ENCODE assay signal across 9 cellular contexts in the genomic region with DNA sequence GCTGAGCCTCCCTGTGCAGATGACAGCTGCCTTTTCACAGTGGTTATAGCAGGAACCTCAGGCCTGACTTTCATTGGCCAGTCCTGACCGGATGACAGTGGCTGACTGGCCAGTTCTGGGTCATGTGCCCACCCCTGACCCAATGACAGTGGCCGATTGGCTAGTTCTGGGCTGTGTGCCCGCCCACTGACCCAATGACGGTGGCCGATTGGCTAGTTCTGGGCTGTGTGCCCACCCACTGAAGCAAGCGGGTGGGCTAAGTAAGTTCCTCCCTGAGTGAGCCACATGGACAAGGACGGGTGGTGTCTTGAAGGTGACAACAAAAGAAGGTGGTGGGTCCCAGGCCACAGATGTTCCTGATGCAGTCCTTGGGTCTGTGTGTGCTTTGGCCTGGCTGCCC. TPM values are rescaled to one million over a fixed set of nuclear protein-coding genes. Genes with fewer than 3 reads are reported as not detected.
DNase-seq lines count a peak whose midpoint lies in the region; ATAC-seq, FAIRE-seq and TF ChIP-seq lines count a peak whose summit lies in the region.
"Had no signal": no experiment of that assay in that cellular context is flagged by ENCODE, and none has a peak within 500 bp of the region (broad histone marks: within the 10 kb centered on the region; RNA-seq: fewer than 3 reads in every experiment).

No MANE protein-coding gene starts in this region.

- H3K4me3 ChIP-seq in osteoblast (ENCODE audit: insufficient read depth, low read length) = no peak overlapping the region

- ATAC-seq in activated CD4-positive, alpha-beta T cell treated with anti-CD3 and anti-CD28 coated beads for 36 hours = peak; percentile 69
- ATAC-seq in GM19035 (IDR thresholded peaks at IDR 0.05; ENCODE audit: unreplicated experiment) = no peak

- H3K4me3 Mint-ChIP-seq in activated CD4-positive, alpha-beta T cell treated with anti-CD3 and anti-CD28 coated beads for 36 hours = no peak overlapping the region
- H3K4me3 Mint-ChIP-seq: CD4-positive, CD25-positive, alpha-beta regulatory T cell had no signal

- FAIRE-seq in urothelium cell line (lab: Jason Lieb, UNC) = no peak

- no peak for TF ChIP-seq CTCF in osteoblast (IDR thresholded peaks at IDR 0.05; ENCODE audit: extremely low read depth, low read depth, low read length)

- intact Hi-C loops in activated CD4-positive, alpha-beta T cell treated with anti-CD3 and anti-CD28 coated beads for 36 hours (cut with DNase I, micrococcal nuclease) = no loop called here

- H3K9me3 Mint-ChIP-seq in activated CD4-positive, alpha-beta T cell treated with anti-CD3 and anti-CD28 coated beads for 36 hours (ENCODE audit: low read depth) = no peaks in the 10 kb centered on the region
- H3K9me3 Mint-ChIP-seq: CD4-positive, CD25-positive, alpha-beta regulatory T cell had no signal

- H3K27me3 Mint-ChIP-seq in activated CD4-positive, alpha-beta T cell treated with anti-CD3 and anti-CD28 coated beads for 36 hours = no peaks in the 10 kb centered on the region
- H3K27me3 Mint-ChIP-seq: CD4-positive, CD25-positive, alpha-beta regulatory T cell had no signal

- no peaks in the 10 kb centered on the region for H3K27me3 ChIP-seq in osteoblast (ENCODE audit: insufficient read depth, low read length)

- CTCF ChIA-PET in activated CD4-positive, alpha-beta T cell treated with anti-CD3 and anti-CD28 coated beads for 36 hours (lab: Charles Lee) = interaction anchor here (0.6 kb wide), 1 partner anchor 96 kb away, joined by 3 read pairs; no protein-coding TSS in a partner anchor

- H3K4me2 ChIP-seq in osteoblast (ENCODE audit: insufficient read depth, low read length) = no peak overlapping the region

- no peak overlapping the region for H3K27ac Mint-ChIP-seq in activated CD4-positive, alpha-beta T cell treated with anti-CD3 and anti-CD28 coated beads for 36 hours

- H4K20me1 ChIP-seq in osteoblast (ENCODE audit: insufficient read depth, low read length) = peaks cover 16% of the 10 kb centered on the region

- H3K9me3 ChIP-seq in osteoblast (ENCODE audit: low read depth, low read length) = no peaks in the 10 kb centered on the region

- POLR2A ChIA-PET in activated CD4-positive, alpha-beta T cell treated with anti-CD3 and anti-CD28 coated beads for 36 hours (lab: Charles Lee) = no interaction called here

- DNase-seq in activated CD4-positive, alpha-beta T cell treated with anti-CD3 and anti-CD28 coated beads for 36 hours = peak; percentile 16
- DNase-seq in activated CD4-positive, alpha-beta T cell treated with anti-CD3 and anti-CD28 coated beads for 1 hour = no peak
- DNase-seq in NCI-H82 (lab: John Stamatoyannopoulos, UW) (peak; percentile 88), epidermal melanocyte (ENCODE audit: insufficient read length, low spot score) (peak; percentile 35), osteoblast (ENCODE audit: insufficient read length, low spot score, missing footprints) (peak; percentile 95), urothelium cell line (ENCODE audit: low spot score) (no peak), OCI-M2 (lab: John Stamatoyannopoulos, UW; ENCODE audit: unreplicated experiment) (no peak)
- DNase-seq: CD4-positive, CD25-positive, alpha-beta regulatory T cell had no signal

- peaks cover 19% of the 10 kb centered on the region for H3K79me2 ChIP-seq in osteoblast (ENCODE audit: insufficient read depth, low read length)

- peaks cover 15% of the 10 kb centered on the region for H3K36me3 ChIP-seq in osteoblast (ENCODE audit: insufficient read depth, low read length)

- H3K36me3 Mint-ChIP-seq in activated CD4-positive, alpha-beta T cell treated with anti-CD3 and anti-CD28 coated beads for 36 hours (ENCODE audit: low read depth) = peaks cover 18% of the 10 kb centered on the region

- H2AFZ ChIP-seq in osteoblast (ENCODE audit: low read length) = no peak overlapping the region

- no peaks in the 10 kb centered on the region for H3K4me1 Mint-ChIP-seq in activated CD4-positive, alpha-beta T cell treated with anti-CD3 and anti-CD28 coated beads for 36 hours

- H3K27ac ChIP-seq in osteoblast (ENCODE audit: low read depth, low read length) = no peak overlapping the region

- no peaks in the 10 kb centered on the region for H3K4me1 ChIP-seq in osteoblast (ENCODE audit: insufficient read depth, low read length)

RNA-seq across cellular contexts. Expression of a gene that starts 9.5 kb away (rescaled TPM):
- total RNA-seq in activated CD4-positive, alpha-beta T cell treated with anti-CD3 and anti-CD28 coated beads for 36 hours = 10 to 100 TPM; 21.1 to 25.9 TPM
- total RNA-seq in osteoblast = 48.6 and 48.9 TPM in 2 replicates

RNA-seq across cellular contexts. Expression of a gene that starts 34.9 kb away (rescaled TPM):
- total RNA-seq in activated CD4-positive, alpha-beta T cell treated with anti-CD3 and anti-CD28 coated beads for 36 hours = under 1 TPM; 0.40 to 0.43 TPM
- 166 and 239 TPM in 2 replicates for total RNA-seq in osteoblast

RNA-seq across cellular contexts. Expression of a gene that starts 39.4 kb away (rescaled TPM):
- total RNA-seq in activated CD4-positive, alpha-beta T cell treated with anti-CD3 and anti-CD28 coated beads for 36 hours = 1 to 10 TPM; 1.2 to 2.0 TPM
- total RNA-seq in osteoblast = 4.7 and 5.1 TPM in 2 replicates

Comparison
In these comparisons a context has a peak if more than half of its experiments do, and no peak if none do; other contexts are left out.
1. DNase-seq: peak in activated CD4-positive, alpha-beta T cell treated with anti-CD3 and anti-CD28 coated beads for 36 hours (single experiment), NCI-H82 (single experiment), epidermal melanocyte (single experiment) and osteoblast (single experiment); none in activated CD4-positive, alpha-beta T cell treated with anti-CD3 and anti-CD28 coated beads for 1 hour (single experiment), urothelium cell line (single experiment) and OCI-M2 (single experiment).
2. RNA of a gene that starts 34.9 kb away (total RNA-seq): 166 to 239 TPM in osteoblast; 0.40 to 0.43 TPM in activated CD4-positive, alpha-beta T cell treated with anti-CD3 and anti-CD28 coated beads for 36 hours; every median in the first group is over 100 times any median in the second.